12 cellular contexts compared by ENCODE assay signal in genomic region chr9:41087157-41087770, GRCh38. TPM values are rescaled to one million over a fixed set of nuclear protein-coding genes. Genes with fewer than 3 reads are reported as not detected.
"Had no signal": no experiment of that assay in that cellular context is flagged by ENCODE, and none has a peak within 500 bp of the region (broad histone marks: within the 10 kb centered on the region; RNA-seq: fewer than 3 reads in every experiment).

No MANE protein-coding gene starts in this region.

RNA-seq across cellular contexts. Expression of gene FOXD4L6, which starts 41.2 kb away (rescaled TPM):
- total RNA-seq: activated CD8-positive, alpha-beta T cell treated with anti-CD3 and anti-CD28 coated beads, Interleukin-2, amount 10 ng/mL, durations not matched to agents 7 days and 5 days; colonic mucosa; glomerular endothelial cell; mucosa of gallbladder; posterior vena cava; SK-MEL-5; skeletal muscle tissue; subcutaneous adipose tissue; T-helper 1 cell treated with Interleukin-12 subunit alpha and Interleukin-12 subunit beta and Interleukin-4 antibody, amounts not matched to agents 30 ng/mL and 1 ng/mL, for 36 hours; thyroid gland; ureter had no signal
- polyA plus RNA-seq: immature natural killer cell had no signal
